In genomic region chr10:104256335-104257080, GRCh38 we compare ENCODE assay signal across 9 cellular contexts. TPM values are rescaled to one million over a fixed set of nuclear protein-coding genes. Genes with fewer than 3 reads are reported as not detected.
A peak's percentile ranks its signal among the peaks of the same experiment; 100 is the strongest.
DNase-seq lines count a peak whose midpoint lies in the region; ATAC-seq and TF ChIP-seq lines count a peak whose summit lies in the region.
"Had no signal": no experiment of that assay in that cellular context is flagged by ENCODE, and none has a peak within 500 bp of the region (broad histone marks: within the 10 kb centered on the region; RNA-seq: fewer than 3 reads in every experiment).

No MANE protein-coding gene starts in this region.

- peaks cover 61% of the 10 kb centered on the region for H3K4me1 Mint-ChIP-seq in T-helper 2 cell treated with Interferon-gamma antibody and Interleukin-4, amounts not matched to agents 5 μg/mL and 100 μg/mL, for 36 hours (ENCODE audit: low read depth)
- H3K4me1 Mint-ChIP-seq in stimulated activated naive CD8-positive, alpha-beta T cell treated with anti-CD3 and anti-CD28 coated beads, Interleukin-15, amount 100 ng/mL, for 72 hours, result peaks cover 74% of the 10 kb centered on the region

- peaks cover 0 to 37% of the 10 kb centered on the region in 2 donors for H3K36me3 ChIP-seq in gastroesophageal sphincter

- DNase-seq in NCI-H748 (lab: John Stamatoyannopoulos, UW; ENCODE audit: unreplicated experiment) (peak; percentile 46), NCI-H748 treated with DMSO at 0.1 percent for 48 hours (lab: John Stamatoyannopoulos, UW) (no peak), SW 1271 (lab: John Stamatoyannopoulos, UW) (no peak), D341Med (ENCODE audit: low spot score) (no peak)
- no peak for DNase-seq in T-helper 2 cell treated with Interferon-gamma antibody and Interleukin-4, amounts not matched to agents 5 μg/mL and 100 μg/mL, for 36 hours (ENCODE audit: low spot score)
- no peak for DNase-seq in stimulated activated naive CD8-positive, alpha-beta T cell treated with anti-CD3 and anti-CD28 coated beads, Interleukin-15, amount 100 ng/mL, for 72 hours
- DNase-seq: DMS 273 treated with DMSO at 0.1 percent for 48 hours had no signal

- H3K4me1 ChIP-seq in gastroesophageal sphincter, result peaks cover 9 to 65% (median 38%) of the 10 kb centered on the region in 3 donors

- ATAC-seq in gastroesophageal sphincter (no peak), GM21367 (IDR thresholded peaks at IDR 0.05; ENCODE audit: unreplicated experiment) (no peak)
- ATAC-seq in stimulated activated naive CD8-positive, alpha-beta T cell treated with anti-CD3 and anti-CD28 coated beads, Interleukin-15, amount 100 ng/mL, for 72 hours, result no peak

- TF ChIP-seq CTCF in gastroesophageal sphincter (IDR thresholded peaks at IDR 0.05), result no peak

- H3K27me3 Mint-ChIP-seq in T-helper 2 cell treated with Interferon-gamma antibody and Interleukin-4, amounts not matched to agents 5 μg/mL and 100 μg/mL, for 36 hours (ENCODE audit: low read depth), result no peaks in the 10 kb centered on the region
- H3K27me3 Mint-ChIP-seq in stimulated activated naive CD8-positive, alpha-beta T cell treated with anti-CD3 and anti-CD28 coated beads, Interleukin-15, amount 100 ng/mL, for 72 hours, result no peaks in the 10 kb centered on the region

- H3K9me3 ChIP-seq in gastroesophageal sphincter, result no peaks in the 10 kb centered on the region

- peak overlapping the region; percentile 69 to 81 for H3K4me3 ChIP-seq in gastroesophageal sphincter

- peak overlapping the region; percentile 98 for H3K4me3 Mint-ChIP-seq in T-helper 2 cell treated with Interferon-gamma antibody and Interleukin-4, amounts not matched to agents 5 μg/mL and 100 μg/mL, for 36 hours
- H3K4me3 Mint-ChIP-seq in stimulated activated naive CD8-positive, alpha-beta T cell treated with anti-CD3 and anti-CD28 coated beads, Interleukin-15, amount 100 ng/mL, for 72 hours, result peak overlapping the region; percentile 85 to 99

- no peak for TF ChIP-seq POLR2A in gastroesophageal sphincter (IDR thresholded peaks at IDR 0.05)

- H3K27ac ChIP-seq in gastroesophageal sphincter, result peak overlapping the region; percentile 88 to 99 (median 97)

- H3K36me3 Mint-ChIP-seq in T-helper 2 cell treated with Interferon-gamma antibody and Interleukin-4, amounts not matched to agents 5 μg/mL and 100 μg/mL, for 36 hours (ENCODE audit: low read depth), result peaks cover 57% of the 10 kb centered on the region

- no peaks in the 10 kb centered on the region for H3K9me3 Mint-ChIP-seq in T-helper 2 cell treated with Interferon-gamma antibody and Interleukin-4, amounts not matched to agents 5 μg/mL and 100 μg/mL, for 36 hours
- peaks cover 0 to 4% of the 10 kb centered on the region in 2 donors for H3K9me3 Mint-ChIP-seq in stimulated activated naive CD8-positive, alpha-beta T cell treated with anti-CD3 and anti-CD28 coated beads, Interleukin-15, amount 100 ng/mL, for 72 hours

- H3K27ac Mint-ChIP-seq in T-helper 2 cell treated with Interferon-gamma antibody and Interleukin-4, amounts not matched to agents 5 μg/mL and 100 μg/mL, for 36 hours, result peak overlapping the region; percentile 43
- H3K27ac Mint-ChIP-seq in stimulated activated naive CD8-positive, alpha-beta T cell treated with anti-CD3 and anti-CD28 coated beads, Interleukin-15, amount 100 ng/mL, for 72 hours, result peak overlapping the region; percentile 67 to 95

- no peak for TF ChIP-seq EP300 in gastroesophageal sphincter (IDR thresholded peaks at IDR 0.05)

- no peaks in the 10 kb centered on the region for H3K27me3 ChIP-seq in gastroesophageal sphincter

- WGBS in gastroesophageal sphincter (ENCODE audit: low coverage in 1 of 2), 2 donors, result 10 to 43% methylated on average over 1 of the region's 1 CpG

RNA-seq across cellular contexts. Expression of gene GSTO1, which starts 1.8 kb away (rescaled TPM):
- total RNA-seq in gastroesophageal sphincter, result 100 to 1,000 TPM; 124 to 153 (median 149) TPM

RNA-seq across cellular contexts. Expression of gene GSTO2, which starts 12.5 kb away (rescaled TPM):
- total RNA-seq in gastroesophageal sphincter, result 1 to 10 TPM in 1 of 4 donors, under 1 TPM in 3; 0.15 to 1.3 (median 0.21) TPM

RNA-seq across cellular contexts. Expression of gene CFAP43, which starts 24.3 kb away (rescaled TPM):
- under 1 TPM in 3 of 4 donors, not detected in 1; 0.16 to 0.45 (median 0.40) TPM for total RNA-seq in gastroesophageal sphincter
